20 cellular contexts compared by ENCODE assay signal in the genomic region with DNA sequence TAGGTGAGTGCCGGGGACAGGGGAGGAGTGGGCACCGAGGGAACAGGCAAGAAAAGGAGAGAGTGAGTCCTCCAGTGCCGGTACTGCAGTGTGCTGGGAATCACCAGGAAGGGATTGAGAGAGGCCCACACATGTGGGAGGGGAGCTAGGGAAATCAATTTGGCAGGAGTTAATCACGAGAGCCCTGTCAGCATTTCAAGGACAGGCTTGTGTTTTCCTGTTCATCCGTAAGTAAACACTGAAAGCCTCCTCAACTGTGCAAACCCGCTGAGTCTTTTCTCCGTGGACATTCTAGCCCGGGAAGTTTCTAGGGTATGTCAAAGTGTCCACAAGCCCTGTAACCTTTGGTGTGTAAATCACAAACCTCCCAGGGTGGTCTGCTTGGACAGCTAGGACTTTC.
DNase-seq lines count a peak whose midpoint lies in the region; ATAC-seq and TF ChIP-seq lines count a peak whose summit lies in the region.
"Had no signal": no experiment of that assay in that cellular context is flagged by ENCODE, and none has a peak within 500 bp of the region (broad histone marks: within the 10 kb centered on the region; RNA-seq: fewer than 3 reads in every experiment).

No MANE protein-coding gene starts in this region.

- H3K27ac Mint-ChIP-seq in nephron progenitor cell: peak overlapping the region; percentile 96
- H3K27ac Mint-ChIP-seq in activated CD8-positive, alpha-beta T cell treated with anti-CD3 and anti-CD28 coated beads, Interleukin-2, amount 10 ng/mL, durations not matched to agents 7 days and 5 days: no peak overlapping the region
- H3K27ac Mint-ChIP-seq: activated CD8-positive, alpha-beta memory T cell treated with anti-CD3 and anti-CD28 coated beads, Interleukin-2, amount 10 ng/mL, durations not matched to agents 7 days and 5 days; activated naive CD8-positive, alpha-beta T cell treated with anti-CD3 and anti-CD28 coated beads, Interleukin-2, amount 10 ng/mL, durations not matched to agents 7 days and 5 days; naive thymus-derived CD8-positive, alpha-beta T cell had no signal

- CTCF ChIA-PET in activated CD8-positive, alpha-beta T cell treated with anti-CD3 and anti-CD28 coated beads, Interleukin-2, amount 10 ng/mL, durations not matched to agents 7 days and 5 days (lab: Charles Lee): no interaction called here

- ATAC-seq in Right ventricle myocardium inferior (peak; percentile 76), foreskin keratinocyte (no peak), GM21737 (IDR thresholded peaks at IDR 0.05; ENCODE audit: unreplicated experiment) (no peak)
- ATAC-seq in activated CD8-positive, alpha-beta T cell treated with anti-CD3 and anti-CD28 coated beads, Interleukin-2, amount 10 ng/mL, durations not matched to agents 7 days and 5 days: no peak
- ATAC-seq: activated CD8-positive, alpha-beta memory T cell treated with anti-CD3 and anti-CD28 coated beads, Interleukin-2, amount 10 ng/mL, durations not matched to agents 7 days and 5 days; naive thymus-derived CD8-positive, alpha-beta T cell had no signal

- H3K27ac ChIP-seq in foreskin keratinocyte: no peak overlapping the region
- H3K27ac ChIP-seq: colonic mucosa had no signal

- H3K27me3 ChIP-seq in foreskin keratinocyte: no peaks in the 10 kb centered on the region
- H3K27me3 ChIP-seq: colonic mucosa had no signal

- H3K4me3 Mint-ChIP-seq in nephron progenitor cell: peak overlapping the region; percentile 26
- no peak overlapping the region for H3K4me3 Mint-ChIP-seq in activated CD8-positive, alpha-beta T cell treated with anti-CD3 and anti-CD28 coated beads, Interleukin-2, amount 10 ng/mL, durations not matched to agents 7 days and 5 days
- H3K4me3 Mint-ChIP-seq: activated CD8-positive, alpha-beta memory T cell treated with anti-CD3 and anti-CD28 coated beads, Interleukin-2, amount 10 ng/mL, durations not matched to agents 7 days and 5 days; activated naive CD8-positive, alpha-beta T cell treated with anti-CD3 and anti-CD28 coated beads, Interleukin-2, amount 10 ng/mL, durations not matched to agents 7 days and 5 days; naive thymus-derived CD8-positive, alpha-beta T cell had no signal

- H3K9me3 Mint-ChIP-seq in nephron progenitor cell: peaks cover 42% of the 10 kb centered on the region
- peaks cover 22% of the 10 kb centered on the region for H3K9me3 Mint-ChIP-seq in activated CD8-positive, alpha-beta T cell treated with anti-CD3 and anti-CD28 coated beads, Interleukin-2, amount 10 ng/mL, durations not matched to agents 7 days and 5 days (ENCODE audit: insufficient read depth)

- H3K4me1 Mint-ChIP-seq in nephron progenitor cell: peaks cover 49% of the 10 kb centered on the region
- H3K4me1 Mint-ChIP-seq in activated CD8-positive, alpha-beta T cell treated with anti-CD3 and anti-CD28 coated beads, Interleukin-2, amount 10 ng/mL, durations not matched to agents 7 days and 5 days (ENCODE audit: low read depth): no peaks in the 10 kb centered on the region
- H3K4me1 Mint-ChIP-seq: activated CD8-positive, alpha-beta memory T cell treated with anti-CD3 and anti-CD28 coated beads, Interleukin-2, amount 10 ng/mL, durations not matched to agents 7 days and 5 days; activated naive CD8-positive, alpha-beta T cell treated with anti-CD3 and anti-CD28 coated beads, Interleukin-2, amount 10 ng/mL, durations not matched to agents 7 days and 5 days; naive thymus-derived CD8-positive, alpha-beta T cell had no signal

- POLR2A ChIA-PET in activated CD8-positive, alpha-beta T cell treated with anti-CD3 and anti-CD28 coated beads, Interleukin-2, amount 10 ng/mL, durations not matched to agents 7 days and 5 days (lab: Charles Lee): no interaction called here

- peaks cover 58% of the 10 kb centered on the region for H3K36me3 Mint-ChIP-seq in nephron progenitor cell (ENCODE audit: low read depth)
- H3K36me3 Mint-ChIP-seq in activated CD8-positive, alpha-beta T cell treated with anti-CD3 and anti-CD28 coated beads, Interleukin-2, amount 10 ng/mL, durations not matched to agents 7 days and 5 days (ENCODE audit: low read depth): no peaks in the 10 kb centered on the region

- TF ChIP-seq CTCF in fibroblast of villous mesenchyme (IDR thresholded peaks at IDR 0.05; ENCODE audit: insufficient read depth, low read depth, low read length): no peak
- TF ChIP-seq CTCF in nephron progenitor cell (IDR thresholded peaks at IDR 0.05): no peak
- no peak for TF ChIP-seq CTCF in foreskin keratinocyte (conservative IDR thresholded peaks at IDR 0.05)

- H3K27me3 Mint-ChIP-seq in nephron progenitor cell (ENCODE audit: low read depth, poor library complexity): peaks cover 8% of the 10 kb centered on the region
- H3K27me3 Mint-ChIP-seq in activated CD8-positive, alpha-beta T cell treated with anti-CD3 and anti-CD28 coated beads, Interleukin-2, amount 10 ng/mL, durations not matched to agents 7 days and 5 days (ENCODE audit: low read depth): no peaks in the 10 kb centered on the region
- H3K27me3 Mint-ChIP-seq: activated CD8-positive, alpha-beta memory T cell treated with anti-CD3 and anti-CD28 coated beads, Interleukin-2, amount 10 ng/mL, durations not matched to agents 7 days and 5 days had no signal

- intact Hi-C loops in Right ventricle myocardium inferior (cut with DNase I) (no loop called here), cardiac septum (cut with DNase I) (no loop called here)

- H3K4me1 ChIP-seq in foreskin keratinocyte: no peaks in the 10 kb centered on the region
- H3K4me1 ChIP-seq: colonic mucosa had no signal

- H3K4me3 ChIP-seq in fibroblast of villous mesenchyme (ENCODE audit: low read depth, low read length): no peak overlapping the region
- H3K4me3 ChIP-seq: colonic mucosa had no signal

- no peak for DNase-seq in Right ventricle myocardium inferior (ENCODE audit: missing footprints)
- no peak for DNase-seq in cardiac septum (ENCODE audit: low spot score)
- DNase-seq in fibroblast of villous mesenchyme (ENCODE audit: low read depth): peak; percentile 11
- DNase-seq in nephron progenitor cell: peak; percentile 63
- DNase-seq in foreskin keratinocyte: no peak
- DNase-seq in NCI-H82 (lab: John Stamatoyannopoulos, UW): no peak
- DNase-seq in activated CD8-positive, alpha-beta T cell treated with anti-CD3 and anti-CD28 coated beads, Interleukin-2, amount 10 ng/mL, durations not matched to agents 7 days and 5 days: no peak
- DNase-seq: activated CD4-positive, alpha-beta T cell treated with anti-CD3 and anti-CD28 coated beads for 48 hours; activated CD8-positive, alpha-beta memory T cell treated with anti-CD3 and anti-CD28 coated beads, Interleukin-2, amount 10 ng/mL, durations not matched to agents 7 days and 5 days; activated naive CD8-positive, alpha-beta T cell treated with anti-CD3 and anti-CD28 coated beads, Interleukin-2, amount 10 ng/mL, durations not matched to agents 7 days and 5 days; colonic mucosa; HCEC 1CT; mesendoderm; naive thymus-derived CD8-positive, alpha-beta T cell; NCI-H1105; NCI-H526 treated with DMSO at 0.1 percent for 48 hours; OCI-M1; SHP77 treated with DMSO at 0.1 percent for 48 hours; stimulated activated CD4-positive, alpha-beta T cell treated with anti-CD3 and anti-CD28 coated beads, Interleukin-12 subunit alpha, Interleukin-12 subunit beta, amount 100 ng/mL, for 4 hours had no signal

Comparison
In these comparisons a context has a peak if more than half of its experiments do, and no peak if none do; other contexts are left out.
1. DNase-seq: peak in fibroblast of villous mesenchyme (single experiment) and nephron progenitor cell (single experiment); none in Right ventricle myocardium inferior (single experiment), cardiac septum (single experiment), foreskin keratinocyte (0 of 2), NCI-H82 (single experiment) and activated CD8-positive, alpha-beta T cell treated with anti-CD3 and anti-CD28 coated beads, Interleukin-2, amount 10 ng/mL, durations not matched to agents 7 days and 5 days (single experiment).